8 cellular contexts compared by ENCODE assay signal in the genomic region with DNA sequence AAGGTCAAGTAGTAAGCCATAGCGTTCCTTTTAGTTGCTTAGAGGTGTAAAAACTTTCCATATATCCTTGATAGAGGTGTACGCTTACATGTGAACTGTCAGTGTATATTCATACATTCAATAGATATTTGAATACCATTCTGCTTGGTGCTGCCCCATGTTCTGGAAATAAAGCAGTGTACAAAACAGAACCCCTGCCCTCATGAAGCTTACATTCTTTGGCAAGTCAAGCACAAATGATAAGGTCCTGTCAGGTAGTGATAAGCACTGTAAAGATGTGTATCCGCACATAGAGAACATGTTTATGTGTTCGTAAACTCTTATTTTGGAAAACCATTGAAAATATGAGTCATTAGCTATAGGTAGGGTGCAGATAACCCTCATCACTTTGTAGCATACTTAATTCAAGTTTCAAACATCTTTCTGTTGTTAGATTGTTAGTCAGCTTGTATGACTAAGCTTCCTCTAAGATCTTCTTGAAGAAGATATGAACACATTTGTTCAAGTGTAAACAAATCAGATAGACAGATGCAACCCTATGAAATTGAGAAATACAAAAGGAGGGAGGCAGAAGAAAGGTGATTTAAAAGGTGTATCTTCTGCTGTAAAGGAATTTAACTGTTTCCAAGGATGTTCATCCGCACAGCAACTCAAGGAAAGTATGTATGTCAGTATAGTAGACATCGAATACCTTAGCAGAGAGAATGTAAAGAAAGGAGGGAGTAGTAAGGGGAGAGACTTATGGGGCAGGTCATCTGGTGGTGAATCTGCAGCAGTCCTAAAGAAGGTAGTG. TPM values are rescaled to one million over a fixed set of nuclear protein-coding genes. Genes with fewer than 3 reads are reported as not detected.
A peak's percentile ranks its signal among the peaks of the same experiment; 100 is the strongest.
DNase-seq lines count a peak whose midpoint lies in the region; ATAC-seq and TF ChIP-seq lines count a peak whose summit lies in the region.

No MANE protein-coding gene starts in this region.

- peaks cover 21% of the 10 kb centered on the region for H3K4me1 Mint-ChIP-seq in progenitor cell of endocrine pancreas (ENCODE audit: low read depth)

- peaks cover 18% of the 10 kb centered on the region for H3K36me3 ChIP-seq in OCI-LY1 (ENCODE audit: insufficient read depth, low read length)
- H3K36me3 ChIP-seq in endocrine pancreas (ENCODE audit: control insufficient read depth, insufficient read depth, low read length), result no peaks in the 10 kb centered on the region

- peak; percentile 79 for DNase-seq in ELR (ENCODE audit: low read depth)
- DNase-seq in progenitor cell of endocrine pancreas (ENCODE audit: low spot score, unreplicated experiment), result no peak
- no peak for DNase-seq in NCI-H446 (lab: John Stamatoyannopoulos, UW)
- no peak for DNase-seq in left colon

- no peak for ATAC-seq in GM21447 (IDR thresholded peaks at IDR 0.05; ENCODE audit: unreplicated experiment)
- no peak for ATAC-seq in left colon
- no peak for ATAC-seq in GM21529 (IDR thresholded peaks at IDR 0.05; ENCODE audit: unreplicated experiment)

- H3K9ac ChIP-seq in OCI-LY1 (ENCODE audit: low read length) (peak overlapping the region; percentile 86; the same call in 1 of the 2 replicates), endocrine pancreas (ENCODE audit: control insufficient read depth, insufficient read depth, low read length) (peak overlapping the region; percentile 57)

- H3K4me1 ChIP-seq in OCI-LY1 (ENCODE audit: insufficient read depth, low read length, severe bottlenecking) (peaks cover 21% of the 10 kb centered on the region), endocrine pancreas (ENCODE audit: control insufficient read depth, insufficient read depth, low read length) (peaks cover 18% of the 10 kb centered on the region)

- no peaks in the 10 kb centered on the region for H4K20me1 ChIP-seq in OCI-LY1 (ENCODE audit: insufficient read depth, low read length)

- no peak overlapping the region for H2AFZ ChIP-seq in OCI-LY1 (ENCODE audit: low read length)

- TF ChIP-seq CTCF in OCI-LY1 (IDR thresholded peaks at IDR 0.05; ENCODE audit: low read length), result no peak
- TF ChIP-seq CTCF in progenitor cell of endocrine pancreas (IDR thresholded peaks at IDR 0.05; ENCODE audit: unreplicated experiment), result no peak

- no peaks in the 10 kb centered on the region for H3K27me3 Mint-ChIP-seq in progenitor cell of endocrine pancreas

- H3K9me3 ChIP-seq in OCI-LY1 (ENCODE audit: low read length), result no peaks in the 10 kb centered on the region
- H3K9me3 ChIP-seq in endocrine pancreas (ENCODE audit: control insufficient read depth, low read length), result no peaks in the 10 kb centered on the region

- peak overlapping the region; percentile 94 for H3K27ac Mint-ChIP-seq in progenitor cell of endocrine pancreas

- H3K79me2 ChIP-seq in OCI-LY1 (ENCODE audit: insufficient read depth, low read length), result peaks cover 70% of the 10 kb centered on the region

- H3K9me2 ChIP-seq in OCI-LY1 (ENCODE audit: low read depth, low read length), result no peaks in the 10 kb centered on the region

- peak overlapping the region; percentile 92 for H3K4me3 Mint-ChIP-seq in progenitor cell of endocrine pancreas (ENCODE audit: low read depth)

- no peaks in the 10 kb centered on the region for H3F3A ChIP-seq in OCI-LY1 (ENCODE audit: insufficient read depth, low read length)

- intact Hi-C loops in left colon (cut with DNase I, micrococcal nuclease), result no loop called here

- peak overlapping the region; percentile 81 for H3K4me3 ChIP-seq in OCI-LY1 (ENCODE audit: low read depth, low read length, poor library complexity, severe bottlenecking)
- H3K4me3 ChIP-seq in endocrine pancreas (ENCODE audit: control insufficient read depth, insufficient read depth, low read length), result peak overlapping the region; percentile 86

- H3K27me3 ChIP-seq in OCI-LY1 (ENCODE audit: insufficient read depth, low read length), result no peaks in the 10 kb centered on the region
- H3K27me3 ChIP-seq in endocrine pancreas (ENCODE audit: control insufficient read depth, insufficient read depth, low read length), result no peaks in the 10 kb centered on the region

- H3K4me2 ChIP-seq in OCI-LY1 (ENCODE audit: low read length), result peak overlapping the region; percentile 69

- no peak overlapping the region for H3K27ac ChIP-seq in OCI-LY1 (ENCODE audit: low read depth, low read length, poor library complexity, severe bottlenecking)

- peaks cover 6% of the 10 kb centered on the region for H3K36me3 Mint-ChIP-seq in progenitor cell of endocrine pancreas (ENCODE audit: insufficient read depth)

- H3K9me3 Mint-ChIP-seq in progenitor cell of endocrine pancreas (ENCODE audit: low read depth), result no peaks in the 10 kb centered on the region

RNA-seq across cellular contexts. Expression of a gene that starts 1.6 kb away (rescaled TPM):
- total RNA-seq in progenitor cell of endocrine pancreas (26.8 TPM in 2 replicates), left colon (10 to 100 TPM; 10.6 to 10.8 TPM)

RNA-seq across cellular contexts. Expression of a gene that starts 2.0 kb away (rescaled TPM):
- total RNA-seq in progenitor cell of endocrine pancreas (16.7 and 19.1 TPM in 2 replicates), left colon (10 to 100 TPM in 1 of 2 donors, 1 to 10 TPM in 1; 7.3 to 11.9 TPM)
